ENCODE assay signal across 9 cellular contexts in the genomic region with DNA sequence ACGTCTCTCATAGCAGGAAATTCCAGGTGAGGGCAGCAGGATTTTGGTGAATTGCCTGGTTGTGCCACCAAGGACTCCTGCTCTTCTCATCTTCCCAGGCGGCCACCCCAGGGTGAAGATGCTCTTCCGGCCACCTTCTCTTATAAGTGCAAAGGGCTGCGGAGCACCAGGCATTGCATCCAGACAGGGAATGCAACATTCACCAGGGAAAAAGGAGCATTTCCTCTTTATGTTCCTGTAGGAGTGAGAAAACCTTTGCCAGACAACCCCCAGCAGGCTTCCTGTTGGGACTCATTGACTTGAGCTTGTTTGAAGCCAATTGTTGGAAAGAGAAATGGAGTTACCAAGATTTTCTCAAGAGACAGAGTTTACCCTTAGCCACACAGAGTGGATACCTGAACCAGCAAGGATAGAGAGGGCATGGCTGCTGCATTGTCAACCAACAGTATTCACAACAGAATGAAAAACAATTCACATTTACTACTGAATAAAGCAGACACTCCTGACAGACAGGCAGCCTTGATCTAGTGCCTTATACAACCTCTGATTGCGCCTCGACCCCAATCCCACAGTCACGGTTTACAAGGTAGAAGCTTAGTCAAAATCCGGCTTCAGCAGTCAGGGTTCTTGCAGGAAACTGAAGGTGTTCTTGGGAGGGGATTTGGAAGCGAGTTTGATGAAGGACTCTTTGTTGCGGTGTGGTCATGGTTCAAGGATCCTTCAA. TPM values are rescaled to one million over a fixed set of nuclear protein-coding genes. Genes with fewer than 3 reads are reported as not detected.
A peak's percentile ranks its signal among the peaks of the same experiment; 100 is the strongest.
DNase-seq lines count a peak whose midpoint lies in the region; ATAC-seq and TF ChIP-seq lines count a peak whose summit lies in the region.
"Had no signal": no experiment of that assay in that cellular context is flagged by ENCODE, and none has a peak within 500 bp of the region (broad histone marks: within the 10 kb centered on the region; RNA-seq: fewer than 3 reads in every experiment).

No MANE protein-coding gene starts in this region.

- ATAC-seq in stimulated activated naive CD8-positive, alpha-beta T cell treated with anti-CD3 and anti-CD28 coated beads, Interleukin-15, Interleukin-2, amounts not matched to agents 100 U/mL and 50 U/mL, for 24 hours = no peak
- ATAC-seq in upper lobe of right lung = no peak

- no peak for TF ChIP-seq CTCF in mesothelial cell of epicardium (IDR thresholded peaks at IDR 0.05; ENCODE audit: unreplicated experiment)
- no peak for TF ChIP-seq CTCF in upper lobe of right lung (IDR thresholded peaks at IDR 0.05)

- DNase-seq in stimulated activated naive CD8-positive, alpha-beta T cell treated with anti-CD3 and anti-CD28 coated beads, Interleukin-15, Interleukin-2, amounts not matched to agents 100 U/mL and 50 U/mL, for 24 hours = no peak
- DNase-seq in mesothelial cell of epicardium (ENCODE audit: low spot score in 2 of 2, unreplicated experiment in 2 of 2) (no peak), upper lobe of right lung (peak; percentile 44), HuH-7 (ENCODE audit: low spot score) (no peak), EL (no peak), HAP-1 (ENCODE audit: low spot score in 2 of 2) (no peak)

- H3K36me3 Mint-ChIP-seq in stimulated activated naive CD8-positive, alpha-beta T cell treated with anti-CD3 and anti-CD28 coated beads, Interleukin-15, Interleukin-2, amounts not matched to agents 100 ng/mL and 50 ng/mL, for 24 hours (ENCODE audit: low read depth) = no peaks in the 10 kb centered on the region
- no peaks in the 10 kb centered on the region for H3K36me3 Mint-ChIP-seq in activated naive CD8-positive, alpha-beta T cell
- no peaks in the 10 kb centered on the region for H3K36me3 Mint-ChIP-seq in mesothelial cell of epicardium

- H3K36me3 ChIP-seq in upper lobe of right lung (no peaks in the 10 kb centered on the region), HAP-1 (replicated peaks) (no peaks in the 10 kb centered on the region)

- intact Hi-C loops in upper lobe of right lung (cut with DNase I) = no loop called here

- peak overlapping the region; percentile 89 for H3K27ac Mint-ChIP-seq in stimulated activated naive CD8-positive, alpha-beta T cell treated with anti-CD3 and anti-CD28 coated beads, Interleukin-15, Interleukin-2, amounts not matched to agents 100 ng/mL and 50 ng/mL, for 24 hours
- peak overlapping the region; percentile 91 for H3K27ac Mint-ChIP-seq in activated naive CD8-positive, alpha-beta T cell
- H3K27ac Mint-ChIP-seq in mesothelial cell of epicardium = peak overlapping the region; percentile 90

- no peaks in the 10 kb centered on the region for H3K27me3 ChIP-seq in upper lobe of right lung
- no peaks in the 10 kb centered on the region for H3K27me3 ChIP-seq in HAP-1 (ENCODE audit: low read depth)

- H3K4me1 Mint-ChIP-seq in stimulated activated naive CD8-positive, alpha-beta T cell treated with anti-CD3 and anti-CD28 coated beads, Interleukin-15, Interleukin-2, amounts not matched to agents 100 ng/mL and 50 ng/mL, for 24 hours (ENCODE audit: low read depth) = peaks cover 40% of the 10 kb centered on the region
- peaks cover 32% of the 10 kb centered on the region for H3K4me1 Mint-ChIP-seq in activated naive CD8-positive, alpha-beta T cell (ENCODE audit: low read depth)
- peaks cover 35% of the 10 kb centered on the region for H3K4me1 Mint-ChIP-seq in mesothelial cell of epicardium

- H3K4me1 ChIP-seq in upper lobe of right lung (peaks cover 27% of the 10 kb centered on the region), HAP-1 (peaks cover 13% of the 10 kb centered on the region)

- H3K4me3 Mint-ChIP-seq in stimulated activated naive CD8-positive, alpha-beta T cell treated with anti-CD3 and anti-CD28 coated beads, Interleukin-15, Interleukin-2, amounts not matched to agents 100 ng/mL and 50 ng/mL, for 24 hours = peak overlapping the region; percentile 85
- peak overlapping the region; percentile 89 for H3K4me3 Mint-ChIP-seq in activated naive CD8-positive, alpha-beta T cell
- H3K4me3 Mint-ChIP-seq in mesothelial cell of epicardium = peak overlapping the region; percentile 80

- no peaks in the 10 kb centered on the region for H3K9me3 Mint-ChIP-seq in stimulated activated naive CD8-positive, alpha-beta T cell treated with anti-CD3 and anti-CD28 coated beads, Interleukin-15, Interleukin-2, amounts not matched to agents 100 ng/mL and 50 ng/mL, for 24 hours
- no peaks in the 10 kb centered on the region for H3K9me3 Mint-ChIP-seq in activated naive CD8-positive, alpha-beta T cell (ENCODE audit: low read depth)
- no peaks in the 10 kb centered on the region for H3K9me3 Mint-ChIP-seq in mesothelial cell of epicardium

- H3K4me3 ChIP-seq in upper lobe of right lung (no peak overlapping the region), HAP-1 (no peak overlapping the region)
- H3K4me3 ChIP-seq: GM23248 had no signal

- H3K27ac ChIP-seq in upper lobe of right lung = peak overlapping the region; percentile 97
- H3K27ac ChIP-seq: GM23248 had no signal

- H3K27me3 Mint-ChIP-seq in stimulated activated naive CD8-positive, alpha-beta T cell treated with anti-CD3 and anti-CD28 coated beads, Interleukin-15, Interleukin-2, amounts not matched to agents 100 ng/mL and 50 ng/mL, for 24 hours = no peaks in the 10 kb centered on the region
- H3K27me3 Mint-ChIP-seq in activated naive CD8-positive, alpha-beta T cell = no peaks in the 10 kb centered on the region
- no peaks in the 10 kb centered on the region for H3K27me3 Mint-ChIP-seq in mesothelial cell of epicardium (ENCODE audit: low read depth)

- in situ Hi-C loops in HAP-1 (cut with MboI; ENCODE audit: low sequenced_read_pairs) = no loop called here

- H3K9me3 ChIP-seq in upper lobe of right lung (no peaks in the 10 kb centered on the region), HAP-1 (no peaks in the 10 kb centered on the region)

RNA-seq across cellular contexts. Expression of a gene that starts 1.8 kb away (rescaled TPM):
- 107 to 114 TPM (median 112 TPM) in 3 replicates for total RNA-seq in mesothelial cell of epicardium
- total RNA-seq in upper lobe of right lung = 377 TPM
